In genomic region chr3:60610441-60611112, GRCh38 we compare ENCODE assay signal across 14 cellular contexts.
DNase-seq lines count a peak whose midpoint lies in the region; ATAC-seq and TF ChIP-seq lines count a peak whose summit lies in the region.
"Had no signal": no experiment of that assay in that cellular context is flagged by ENCODE, and none has a peak within 500 bp of the region (broad histone marks: within the 10 kb centered on the region; RNA-seq: fewer than 3 reads in every experiment).

No MANE protein-coding gene starts in this region.

- H3K4me3 ChIP-seq in adipocyte (ENCODE audit: low read length) (peak overlapping the region; percentile 6), skeletal muscle cell (ENCODE audit: low read depth, low read length) (no peak overlapping the region)

- no peaks in the 10 kb centered on the region for H3K36me3 ChIP-seq in adipocyte (ENCODE audit: control insufficient read depth, insufficient read depth, low read length, severe bottlenecking)

- H3K4me3 Mint-ChIP-seq in activated T-helper 2 cell treated with anti-CD3 and anti-CD28 coated beads, Interferon-gamma antibody, Interleukin-2, Interleukin-4, amounts not matched to agents 10 μg/mL and 5 μg/mL and 100 μg/mL, durations not matched to agents 14 hours and 24 hours and 36 hours (ENCODE audit: low read depth) = no peak overlapping the region
- H3K4me3 Mint-ChIP-seq: activated naive CD4-positive, alpha-beta T cell treated with anti-CD3 and anti-CD28 coated beads, Interleukin-2, amount 10 ng/mL, durations not matched to agents 7 days and 5 days; endodermal cell had no signal

- no peak for TF ChIP-seq CTCF in GM10266 (IDR thresholded peaks at IDR 0.05; ENCODE audit: control insufficient read depth, insufficient read depth, low read depth, missing control alignments)

- intact Hi-C loops in cardiac septum (cut with DNase I) = no loop called here
- intact Hi-C loops in activated T-helper 2 cell treated with anti-CD3 and anti-CD28 coated beads, Interferon-gamma antibody, Interleukin-2, Interleukin-4, amounts not matched to agents 10 μg/mL and 5 μg/mL and 100 μg/mL, durations not matched to agents 14 hours and 24 hours and 36 hours (cut with micrococcal nuclease) = no loop called here

- H3K27me3 ChIP-seq in adipocyte (replicated peaks; ENCODE audit: control insufficient read depth, insufficient read depth, low read length) = no peaks in the 10 kb centered on the region

- H3K4me1 ChIP-seq in adipocyte (ENCODE audit: control insufficient read depth, insufficient read depth, low read length) = peaks cover 17% of the 10 kb centered on the region
- H3K4me1 ChIP-seq: parathyroid adenoma had no signal

- DNase-seq in GM03348 (ENCODE audit: low spot score) = peak; percentile 83
- DNase-seq in adipocyte (ENCODE audit: low read depth) = peak; percentile 22
- peak; percentile 78 for DNase-seq in cardiac septum (ENCODE audit: low spot score)
- peak; percentile 98 for DNase-seq in skeletal muscle cell (ENCODE audit: low read depth)
- no peak for DNase-seq in activated CD8-positive, alpha-beta memory T cell treated with anti-CD3 and anti-CD28 coated beads, Interleukin-2, amount 50 U/mL, for 4 hours
- no peak for DNase-seq in activated T-helper 2 cell treated with anti-CD3 and anti-CD28 coated beads, Interferon-gamma antibody, Interleukin-2, Interleukin-4, amounts not matched to agents 10 μg/mL and 5 μg/mL and 100 μg/mL, durations not matched to agents 14 hours and 24 hours and 36 hours (ENCODE audit: low spot score)
- DNase-seq in GM10266 (ENCODE audit: extremely low spot score) = no peak
- DNase-seq: activated CD4-positive, alpha-beta T cell treated with anti-CD3 and anti-CD28 coated beads for 4 hours; activated naive CD4-positive, alpha-beta T cell treated with anti-CD3 and anti-CD28 coated beads, Interleukin-2, amount 10 ng/mL, durations not matched to agents 7 days and 5 days; endodermal cell; kidney glomerular epithelial cell; NCI-H510A had no signal

- no peaks in the 10 kb centered on the region for H3K9me3 Mint-ChIP-seq in activated T-helper 2 cell treated with anti-CD3 and anti-CD28 coated beads, Interferon-gamma antibody, Interleukin-2, Interleukin-4, amounts not matched to agents 10 μg/mL and 5 μg/mL and 100 μg/mL, durations not matched to agents 14 hours and 24 hours and 36 hours
- H3K9me3 Mint-ChIP-seq: activated naive CD4-positive, alpha-beta T cell treated with anti-CD3 and anti-CD28 coated beads, Interleukin-2, amount 10 ng/mL, durations not matched to agents 7 days and 5 days; endodermal cell had no signal

- no peaks in the 10 kb centered on the region for H3K9me3 ChIP-seq in adipocyte (ENCODE audit: control insufficient read depth, low read length)

- no peaks in the 10 kb centered on the region for H3K4me1 Mint-ChIP-seq in activated T-helper 2 cell treated with anti-CD3 and anti-CD28 coated beads, Interferon-gamma antibody, Interleukin-2, Interleukin-4, amounts not matched to agents 10 μg/mL and 5 μg/mL and 100 μg/mL, durations not matched to agents 14 hours and 24 hours and 36 hours (ENCODE audit: low read depth)
- H3K4me1 Mint-ChIP-seq: activated naive CD4-positive, alpha-beta T cell treated with anti-CD3 and anti-CD28 coated beads, Interleukin-2, amount 10 ng/mL, durations not matched to agents 7 days and 5 days; endodermal cell had no signal

- no peak for ATAC-seq in GM21367 (IDR thresholded peaks at IDR 0.05; ENCODE audit: unreplicated experiment)

- H3K27me3 Mint-ChIP-seq in activated T-helper 2 cell treated with anti-CD3 and anti-CD28 coated beads, Interferon-gamma antibody, Interleukin-2, Interleukin-4, amounts not matched to agents 10 μg/mL and 5 μg/mL and 100 μg/mL, durations not matched to agents 14 hours and 24 hours and 36 hours (ENCODE audit: low read depth) = no peaks in the 10 kb centered on the region
- H3K27me3 Mint-ChIP-seq: activated naive CD4-positive, alpha-beta T cell treated with anti-CD3 and anti-CD28 coated beads, Interleukin-2, amount 10 ng/mL, durations not matched to agents 7 days and 5 days had no signal

- H3K9ac ChIP-seq in adipocyte (ENCODE audit: low read length) = no peak overlapping the region
- H3K9ac ChIP-seq: parathyroid adenoma had no signal

- no peak overlapping the region for H3K27ac Mint-ChIP-seq in activated T-helper 2 cell treated with anti-CD3 and anti-CD28 coated beads, Interferon-gamma antibody, Interleukin-2, Interleukin-4, amounts not matched to agents 10 μg/mL and 5 μg/mL and 100 μg/mL, durations not matched to agents 14 hours and 24 hours and 36 hours
- H3K27ac Mint-ChIP-seq: activated naive CD4-positive, alpha-beta T cell treated with anti-CD3 and anti-CD28 coated beads, Interleukin-2, amount 10 ng/mL, durations not matched to agents 7 days and 5 days; endodermal cell had no signal

- H3K36me3 Mint-ChIP-seq in activated T-helper 2 cell treated with anti-CD3 and anti-CD28 coated beads, Interferon-gamma antibody, Interleukin-2, Interleukin-4, amounts not matched to agents 10 μg/mL and 5 μg/mL and 100 μg/mL, durations not matched to agents 14 hours and 24 hours and 36 hours (ENCODE audit: low read depth) = no peaks in the 10 kb centered on the region
- H3K36me3 Mint-ChIP-seq: activated naive CD4-positive, alpha-beta T cell treated with anti-CD3 and anti-CD28 coated beads, Interleukin-2, amount 10 ng/mL, durations not matched to agents 7 days and 5 days had no signal

Comparison
In these comparisons a context has a peak if more than half of its experiments do, and no peak if none do; other contexts are left out.
1. DNase-seq: peak in GM03348 (single experiment), adipocyte (single experiment), cardiac septum (single experiment) and skeletal muscle cell (single experiment); none in activated CD8-positive, alpha-beta memory T cell treated with anti-CD3 and anti-CD28 coated beads, Interleukin-2, amount 50 U/mL, for 4 hours (single experiment), activated T-helper 2 cell treated with anti-CD3 and anti-CD28 coated beads, Interferon-gamma antibody, Interleukin-2, Interleukin-4, amounts not matched to agents 10 μg/mL and 5 μg/mL and 100 μg/mL, durations not matched to agents 14 hours and 24 hours and 36 hours (single experiment) and GM10266 (single experiment).